Comparison of ENCODE assay signal across 8 cellular contexts in the genomic region with DNA sequence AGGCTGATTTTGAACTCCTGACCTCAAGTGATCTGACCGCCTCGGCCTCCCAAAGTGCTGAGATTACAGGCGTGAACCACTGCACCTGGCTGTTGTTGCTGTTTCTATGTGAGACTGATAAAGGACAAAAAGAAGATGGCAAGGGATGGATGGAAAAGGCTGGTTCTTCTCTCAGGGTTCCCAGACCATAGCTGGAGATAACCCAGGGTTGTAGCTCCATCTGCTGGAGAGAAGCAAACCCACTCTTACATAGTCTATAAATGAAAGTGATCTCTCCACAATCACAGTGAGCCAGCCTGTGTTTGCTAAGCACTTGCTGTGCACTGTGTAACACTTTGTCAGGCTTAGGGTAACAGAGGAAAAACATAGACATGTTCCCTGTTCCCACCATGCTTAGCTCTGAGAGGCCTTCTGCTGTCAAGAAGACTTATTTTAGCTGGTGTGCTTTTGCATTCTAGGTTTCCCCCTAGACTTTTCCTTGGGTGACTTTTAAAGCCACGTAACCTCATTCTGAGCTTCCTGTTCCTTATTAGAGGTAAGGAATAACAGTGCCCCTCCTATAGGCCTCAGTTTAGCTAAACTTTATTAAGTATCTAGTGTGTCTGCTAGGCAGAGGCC. TPM values are rescaled to one million over a fixed set of nuclear protein-coding genes. Genes with fewer than 3 reads are reported as not detected.
DNase-seq lines count a peak whose midpoint lies in the region; ATAC-seq and TF ChIP-seq lines count a peak whose summit lies in the region.

No MANE protein-coding gene starts in this region.

- peak; percentile 63 to 73 for DNase-seq in AML-193 (lab: John Stamatoyannopoulos, UW)
- peak; percentile 50 for DNase-seq in NCI-H2171 (lab: John Stamatoyannopoulos, UW)
- DNase-seq in WERI-Rb-1, result peak; percentile 53
- DNase-seq in chondrocyte (ENCODE audit: low spot score), result no peak
- DNase-seq in right lobe of liver, result peak in 1 of 3 donors; percentile 64
- peak; percentile 22 to 41 for DNase-seq in stimulated activated CD4-positive, alpha-beta T cell treated with anti-CD3 and anti-CD28 coated beads, Interleukin-4, amount 100 ng/mL, for 48 hours (ENCODE audit: low read depth in 2 of 2)

- ATAC-seq in GM18861 (IDR thresholded peaks at IDR 0.05; ENCODE audit: unreplicated experiment) (peak; percentile 57), HG03066 (IDR thresholded peaks at IDR 0.05; ENCODE audit: low read depth, unreplicated experiment) (peak; percentile 73), right lobe of liver (peak; percentile 77 to 90 (median 86))

- no peak overlapping the region for H3K27ac ChIP-seq in WERI-Rb-1
- H3K27ac ChIP-seq in right lobe of liver, result no peak overlapping the region

- H3K9me3 ChIP-seq in WERI-Rb-1 (ENCODE audit: severe bottlenecking) (no peaks in the 10 kb centered on the region), right lobe of liver (no peaks in the 10 kb centered on the region)

- 38% methylated on average over 4 of the region's 4 CpGs for WGBS in right lobe of liver (ENCODE audit: insufficient coverage, low coverage, low lambda C conversion rate, missing lambda C conversion rate)

- H3K27me3 Mint-ChIP-seq in chondrocyte (ENCODE audit: low read depth), result no peaks in the 10 kb centered on the region

- H3K9me3 Mint-ChIP-seq in chondrocyte (ENCODE audit: low read depth), result no peaks in the 10 kb centered on the region

- no peak overlapping the region for H3K4me3 Mint-ChIP-seq in chondrocyte (ENCODE audit: unreplicated experiment)

- H3K4me1 Mint-ChIP-seq in chondrocyte (ENCODE audit: low read depth), result peaks cover 84% of the 10 kb centered on the region

- intact Hi-C loops in right lobe of liver (cut with DNase I), result loop anchor here in 1 of 2 donors (5.0 to 10.0 kb wide), 2 partner anchors 237 to 369 kb away; no protein-coding TSS in a partner anchor

- H3K36me3 ChIP-seq in WERI-Rb-1 (no peaks in the 10 kb centered on the region), right lobe of liver (no peaks in the 10 kb centered on the region)

- peaks cover 0 to 25% (median 4%) of the 10 kb centered on the region in 4 donors for H3K4me1 ChIP-seq in right lobe of liver

- no peak for TF ChIP-seq POLR2A in right lobe of liver (IDR thresholded peaks at IDR 0.05)

- peak; percentile 85 for TF ChIP-seq CTCF in WERI-Rb-1 (IDR thresholded peaks at IDR 0.05; ENCODE audit: low read depth, low read length)
- peak; percentile 91 for TF ChIP-seq CTCF in chondrocyte (IDR thresholded peaks at IDR 0.05)
- TF ChIP-seq CTCF in right lobe of liver (IDR thresholded peaks at IDR 0.05), result peak; percentile 80 to 90 (median 84)

- H3K27ac Mint-ChIP-seq in chondrocyte (ENCODE audit: unreplicated experiment), result peak overlapping the region; percentile 53

- H3K27me3 ChIP-seq in WERI-Rb-1 (ENCODE audit: insufficient read depth, low read depth, severe bottlenecking) (no peaks in the 10 kb centered on the region), right lobe of liver (no peaks in the 10 kb centered on the region)

- H3K36me3 Mint-ChIP-seq in chondrocyte (ENCODE audit: low read depth), result no peaks in the 10 kb centered on the region

- H3K4me3 ChIP-seq in WERI-Rb-1 (ENCODE audit: low read depth, low read length) (no peak overlapping the region), right lobe of liver (no peak overlapping the region)

RNA-seq across cellular contexts. Expression of a gene that starts 49.7 kb away (rescaled TPM):
- total RNA-seq in chondrocyte, result 101 to 148 TPM (median 145 TPM) in 3 replicates
- total RNA-seq in right lobe of liver, result 10 to 100 TPM; 15.7 to 33.0 (median 18.7) TPM
